13 cellular contexts compared by ENCODE assay signal in the genomic region with DNA sequence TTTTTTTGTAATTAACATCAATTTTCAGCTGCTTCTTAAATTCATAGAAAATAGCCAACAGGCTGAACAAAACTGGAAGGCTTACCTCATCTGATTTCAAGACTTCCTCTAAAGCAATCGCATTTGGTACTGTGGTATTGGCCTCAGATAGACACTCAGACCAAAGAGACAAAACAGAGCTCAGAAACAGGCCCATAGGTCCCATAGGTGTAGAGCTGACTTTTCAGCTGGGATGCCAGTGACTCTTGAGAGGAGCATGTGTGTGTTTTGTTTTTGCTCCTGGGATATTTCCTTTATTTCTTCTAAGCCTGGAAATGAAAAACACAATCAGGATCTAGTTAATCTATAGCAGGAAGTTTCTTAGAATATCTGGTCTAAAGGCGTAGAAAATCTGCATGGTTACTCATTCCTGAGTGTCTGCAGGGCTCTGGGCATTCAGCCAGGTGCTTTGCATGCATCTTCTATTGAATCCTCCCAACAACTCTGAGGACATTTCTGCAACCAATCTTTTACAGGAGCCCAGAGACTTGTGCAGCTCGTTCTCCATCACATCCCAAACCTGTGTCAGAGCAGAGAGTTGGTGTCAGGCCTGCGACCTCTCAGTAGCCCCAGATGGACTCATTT.
DNase-seq lines count a peak whose midpoint lies in the region; ATAC-seq and TF ChIP-seq lines count a peak whose summit lies in the region.
"Had no signal": no experiment of that assay in that cellular context is flagged by ENCODE, and none has a peak within 500 bp of the region (broad histone marks: within the 10 kb centered on the region; RNA-seq: fewer than 3 reads in every experiment).

No MANE protein-coding gene starts in this region.

- no peak for TF ChIP-seq POLR2A in gastrocnemius medialis (IDR thresholded peaks at IDR 0.05)

- H3K27ac ChIP-seq in endodermal cell (ENCODE audit: low read depth, low read length) (no peak overlapping the region), gastrocnemius medialis (no peak overlapping the region)
- H3K27ac ChIP-seq: neutrophil had no signal

- H3K36me3 Mint-ChIP-seq in endodermal cell (ENCODE audit: low read depth): no peaks in the 10 kb centered on the region

- no peak overlapping the region for H3K27ac Mint-ChIP-seq in endodermal cell
- H3K27ac Mint-ChIP-seq: activated CD4-positive, alpha-beta T cell treated with anti-CD3 and anti-CD28 coated beads for 36 hours had no signal

- no peaks in the 10 kb centered on the region for H3K4me1 Mint-ChIP-seq in endodermal cell
- H3K4me1 Mint-ChIP-seq: activated CD4-positive, alpha-beta T cell treated with anti-CD3 and anti-CD28 coated beads for 36 hours had no signal

- intact Hi-C loops in gastrocnemius medialis (cut with DNase I; ENCODE audit: low total_unique reads): no loop called here

- DNase-seq in EH (ENCODE audit: low read depth) (peak; percentile 80), MG63 (peak; percentile 58), endodermal cell (peak; percentile 40), mucosa of gallbladder (ENCODE audit: low spot score) (peak; percentile 65), ureter (ENCODE audit: low spot score) (no peak), gastrocnemius medialis (no peak)
- no peak for DNase-seq in effector CD8-positive, alpha-beta T cell (lab: John Stamatoyannopoulos, UW)
- DNase-seq: activated CD4-positive, alpha-beta T cell treated with anti-CD3 and anti-CD28 coated beads for 36 hours; activated naive CD4-positive, alpha-beta T cell; effector CD4-positive, alpha-beta T cell; Kasumi-1 had no signal

- no peak overlapping the region for H3K9ac ChIP-seq in endodermal cell (ENCODE audit: extremely low read depth, low read length, poor library complexity, severe bottlenecking)

- H3K9me3 ChIP-seq in MG63: peaks cover 2% of the 10 kb centered on the region
- peaks cover 32% of the 10 kb centered on the region for H3K9me3 ChIP-seq in endodermal cell (ENCODE audit: control insufficient read depth, low read length)
- H3K9me3 ChIP-seq in gastrocnemius medialis: no peaks in the 10 kb centered on the region
- H3K9me3 ChIP-seq: neutrophil had no signal

- in situ Hi-C loops in gastrocnemius medialis (cut with MboI; ENCODE audit: low sequenced_read_pairs in 4 of 4): no loop called here

- no peak for ATAC-seq in gastrocnemius medialis
- ATAC-seq: activated CD4-positive, alpha-beta T cell treated with anti-CD3 and anti-CD28 coated beads for 36 hours; SK-N-SH treated with all-trans-retinoic acid at 6 μM for 48 hours had no signal

- H3K4me1 ChIP-seq in endodermal cell (ENCODE audit: control insufficient read depth, insufficient read depth, low read length): no peaks in the 10 kb centered on the region
- H3K4me1 ChIP-seq in gastrocnemius medialis: no peaks in the 10 kb centered on the region

- H3K4me3 ChIP-seq in MG63 (no peak overlapping the region), endodermal cell (ENCODE audit: low read length) (peak overlapping the region; percentile 12), gastrocnemius medialis (no peak overlapping the region)

- H3K36me3 ChIP-seq in MG63 (no peaks in the 10 kb centered on the region), endodermal cell (ENCODE audit: control insufficient read depth, insufficient read depth, low read length) (no peaks in the 10 kb centered on the region), gastrocnemius medialis (no peaks in the 10 kb centered on the region)
- H3K36me3 ChIP-seq: neutrophil had no signal

- no peak for TF ChIP-seq CTCF in endodermal cell (conservative IDR thresholded peaks at IDR 0.05)
- TF ChIP-seq CTCF in gastrocnemius medialis (IDR thresholded peaks at IDR 0.05 in 4 of 5, conservative IDR thresholded peaks at IDR 0.05 in 1 of 5): no peak

- 91 to 96% methylated on average over 3 to 4 of the region's 4 CpGs for WGBS in endodermal cell (ENCODE audit: insufficient coverage in 1 of 2, insufficient read length in 1 of 2), 2 experiments

- peaks cover 26% of the 10 kb centered on the region for H3K27me3 Mint-ChIP-seq in endodermal cell (ENCODE audit: insufficient read depth)

- H3K9me3 Mint-ChIP-seq in endodermal cell: peaks cover 51% of the 10 kb centered on the region

- no peak overlapping the region for H3K4me3 Mint-ChIP-seq in endodermal cell
- H3K4me3 Mint-ChIP-seq: activated CD4-positive, alpha-beta T cell treated with anti-CD3 and anti-CD28 coated beads for 36 hours had no signal

- H3K27me3 ChIP-seq in MG63: no peaks in the 10 kb centered on the region
- H3K27me3 ChIP-seq in endodermal cell (ENCODE audit: control insufficient read depth, insufficient read depth, low read length, poor library complexity, severe bottlenecking): no peaks in the 10 kb centered on the region
- peaks cover 8 to 9% (median 8%) of the 10 kb centered on the region in 3 donors for H3K27me3 ChIP-seq in gastrocnemius medialis

Comparison
In these comparisons a context has a peak if more than half of its experiments do, and no peak if none do; other contexts are left out.
1. DNase-seq: peak in EH (single experiment), MG63 (single experiment), endodermal cell (single experiment) and mucosa of gallbladder (single experiment); none in effector CD8-positive, alpha-beta T cell (single experiment), ureter (single experiment) and gastrocnemius medialis (0 of 2).